In the genomic region with DNA sequence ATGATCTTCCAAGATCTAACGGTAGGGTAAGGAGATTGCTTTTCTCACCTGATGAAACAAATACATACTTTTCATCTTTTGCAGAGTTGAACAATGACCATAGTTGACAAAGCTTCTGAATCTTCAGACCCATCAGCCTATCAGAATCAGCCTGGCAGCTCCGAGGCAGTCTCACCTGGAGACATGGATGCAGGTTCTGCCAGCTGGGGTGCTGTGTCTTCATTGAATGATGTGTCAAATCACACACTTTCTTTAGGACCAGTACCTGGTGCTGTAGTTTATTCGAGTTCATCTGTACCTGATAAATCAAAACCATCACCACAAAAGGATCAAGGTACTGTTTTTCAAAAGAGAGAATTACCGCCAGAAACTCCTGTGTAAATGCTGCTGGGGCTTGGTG, we compare ENCODE assay signal across 27 cellular contexts.
"Had no signal": no experiment of that assay in that cellular context is flagged by ENCODE, and none has a peak within 500 bp of the region (broad histone marks: within the 10 kb centered on the region; RNA-seq: fewer than 3 reads in every experiment).

No MANE protein-coding gene starts in this region.

- ATAC-seq: heart right ventricle; left lobe of liver; lower lobe of right lung; natural killer cell; sciatic nerve; stimulated activated naive B cell treated with anti-CD40 and anti-IgM and Interleukin-4, amounts not matched to agents 10 μg/mL and 1 μg/mL and 100 μg/mL, for 72 hours; upper lobe of right lung had no signal

- H3K27ac Mint-ChIP-seq: activated naive CD4-positive, alpha-beta T cell treated with anti-CD3 and anti-CD28 coated beads for 36 hours; natural killer cell; stimulated activated naive B cell treated with anti-CD40 and anti-IgM and Interleukin-4, amounts not matched to agents 10 μg/mL and 1 μg/mL and 100 μg/mL, for 72 hours; T-helper 1 cell treated with Interleukin-12 subunit alpha and Interleukin-12 subunit beta and Interleukin-4 antibody, amounts not matched to agents 30 μg/mL and 1 μg/mL, for 36 hours had no signal

- H3K27me3 Mint-ChIP-seq: stimulated activated naive B cell treated with anti-CD40 and anti-IgM and Interleukin-4, amounts not matched to agents 10 μg/mL and 1 μg/mL and 100 μg/mL, for 72 hours had no signal

- H3K9me3 Mint-ChIP-seq: activated naive CD4-positive, alpha-beta T cell treated with anti-CD3 and anti-CD28 coated beads for 36 hours; natural killer cell; stimulated activated naive B cell treated with anti-CD40 and anti-IgM and Interleukin-4, amounts not matched to agents 10 μg/mL and 1 μg/mL and 100 μg/mL, for 72 hours; T-helper 1 cell treated with Interleukin-12 subunit alpha and Interleukin-12 subunit beta and Interleukin-4 antibody, amounts not matched to agents 30 μg/mL and 1 μg/mL, for 36 hours had no signal

- H3K27ac ChIP-seq: colonic mucosa, epithelial cell of prostate, esophagus squamous epithelium, heart right ventricle, lower lobe of right lung, suprapubic skin, tibial artery, upper lobe of right lung had no signal

- H3K36me3 ChIP-seq: colonic mucosa had no signal

- H3K9me3 ChIP-seq: colonic mucosa, esophagus squamous epithelium, heart right ventricle, lower lobe of right lung, SK-N-SH, suprapubic skin, tibial artery, upper lobe of right lung had no signal

- H3K4me3 Mint-ChIP-seq: activated naive CD4-positive, alpha-beta T cell treated with anti-CD3 and anti-CD28 coated beads for 36 hours; natural killer cell; stimulated activated naive B cell treated with anti-CD40 and anti-IgM and Interleukin-4, amounts not matched to agents 10 μg/mL and 1 μg/mL and 100 μg/mL, for 72 hours; T-helper 1 cell treated with Interleukin-12 subunit alpha and Interleukin-12 subunit beta and Interleukin-4 antibody, amounts not matched to agents 30 μg/mL and 1 μg/mL, for 36 hours had no signal

- H3K27me3 ChIP-seq: colonic mucosa, esophagus squamous epithelium, heart right ventricle, suprapubic skin, tibial artery, upper lobe of right lung had no signal

- H3K36me3 Mint-ChIP-seq: natural killer cell had no signal

- DNase-seq: activated CD4-positive, alpha-beta T cell treated with anti-CD3 and anti-CD28 coated beads for 1 hour; activated effector memory CD4-positive, alpha-beta T cell treated with anti-CD3 and anti-CD28 coated beads, Interleukin-2, amount 50 U/mL, for 16 hours; activated naive CD4-positive, alpha-beta T cell treated with anti-CD3 and anti-CD28 coated beads for 36 hours; anterior cingulate cortex; colonic mucosa; effector CD8-positive, alpha-beta T cell; esophagus squamous epithelium; foreskin melanocyte; heart right ventricle; kidney glomerular epithelial cell; lower lobe of right lung; mesenchymal stem cell; natural killer cell; posterior cingulate gyrus; SK-N-SH; small intestine; stimulated activated CD4-positive, alpha-beta T cell treated with anti-CD3 and anti-CD28 coated beads, Interleukin-4, amount 100 ng/mL, for 24 hours; stimulated activated naive B cell treated with anti-CD40 and anti-IgM and Interleukin-4, amounts not matched to agents 10 μg/mL and 1 μg/mL and 100 μg/mL, for 72 hours; SW 1271; T1000; tibial artery; upper lobe of right lung had no signal

- H3K4me3 ChIP-seq: colonic mucosa, esophagus squamous epithelium, heart right ventricle, lower lobe of right lung, suprapubic skin, tibial artery, upper lobe of right lung had no signal
